Comparison of ENCODE assay signal across 8 cellular contexts in genomic region chr10:118753331-118753730, GRCh38. TPM values are rescaled to one million over a fixed set of nuclear protein-coding genes. Genes with fewer than 3 reads are reported as not detected.
A peak's percentile ranks its signal among the peaks of the same experiment; 100 is the strongest.
DNase-seq lines count a peak whose midpoint lies in the region; FAIRE-seq and TF ChIP-seq lines count a peak whose summit lies in the region.

No MANE protein-coding gene starts in this region.

- H3K27me3 ChIP-seq in sigmoid colon, result no peaks in the 10 kb centered on the region

- H3K36me3 ChIP-seq in SK-N-MC (ENCODE audit: insufficient read depth, low read length), result no peaks in the 10 kb centered on the region; the same call in 1 of the 2 replicates
- H3K36me3 ChIP-seq in sigmoid colon, result no peaks in the 10 kb centered on the region

- peaks cover 0 to 57% (median 36%) of the 10 kb centered on the region in 4 donors for H3K4me1 ChIP-seq in sigmoid colon

- no peak for TF ChIP-seq EP300 in sigmoid colon (IDR thresholded peaks at IDR 0.05)

- intact Hi-C loops in sigmoid colon (cut with DNase I), result no loop called here

- no peak for TF ChIP-seq CTCF in foreskin fibroblast (IDR thresholded peaks at IDR 0.05; ENCODE audit: low read depth, low read length)
- TF ChIP-seq CTCF in sigmoid colon (IDR thresholded peaks at IDR 0.05), result no peak

- H3K4me3 ChIP-seq in SK-N-MC (peak overlapping the region; percentile 83), foreskin fibroblast (ENCODE audit: low read depth in 1 of 2, low read length in 2 of 2) (peak overlapping the region; percentile 98), sigmoid colon (peak overlapping the region; percentile 91 to 99 (median 98))

- H3K9ac ChIP-seq in SK-N-MC (ENCODE audit: insufficient read length), result peak overlapping the region; percentile 80

- DNase-seq in GM19239 (ENCODE audit: insufficient read length, low spot score), result no peak
- no peak for DNase-seq in SK-N-MC (ENCODE audit: low read depth, low spot score)
- peak in 1 of 2 donors; percentile 23 for DNase-seq in foreskin fibroblast
- no peak for DNase-seq in sigmoid colon
- no peak for DNase-seq in Ammon's horn (ENCODE audit: low spot score)
- DNase-seq in activated gamma-delta T cell (lab: John Stamatoyannopoulos, UW), result no peak
- DNase-seq in substantia nigra (lab: John Stamatoyannopoulos, UW), result no peak
- no peak for DNase-seq in amygdala (lab: John Stamatoyannopoulos, UW)

- H3K27ac ChIP-seq in SK-N-MC, result no peak overlapping the region
- peak overlapping the region; percentile 83 to 98 (median 94) for H3K27ac ChIP-seq in sigmoid colon
- no peak overlapping the region for H3K27ac ChIP-seq in substantia nigra (ENCODE audit: low read depth, low read length, poor library complexity, severe bottlenecking)

- FAIRE-seq in GM19239 (lab: Jason Lieb, UNC), result peak; percentile 4

- H3K9me3 ChIP-seq in SK-N-MC (ENCODE audit: low read depth, low read length), result no peaks in the 10 kb centered on the region
- no peaks in the 10 kb centered on the region for H3K9me3 ChIP-seq in sigmoid colon

- WGBS in sigmoid colon, 2 donors, result 5 to 16% methylated on average over 5 of the region's 5 CpGs

- no peak for TF ChIP-seq POLR2A in sigmoid colon (IDR thresholded peaks at IDR 0.05)

RNA-seq across cellular contexts. Expression of gene CACUL1, which starts 1.4 kb away (rescaled TPM):
- total RNA-seq in sigmoid colon, result 10 to 100 TPM; 41.0 to 51.7 (median 50.4) TPM
- polyA plus RNA-seq in sigmoid colon, result 1 to 10 TPM; 4.2 to 8.7 (median 6.9) TPM

Comparison
In these comparisons a context has a peak if more than half of its experiments do, and no peak if none do; other contexts are left out.
1. H3K27ac ChIP-seq: peak in sigmoid colon (4 of 4); none in SK-N-MC (single experiment) and substantia nigra (single experiment).
2. Peak in every context shown above with its lines, with median percentiles within 50 percentile points of each other: H3K4me3 ChIP-seq.